In the genomic region with DNA sequence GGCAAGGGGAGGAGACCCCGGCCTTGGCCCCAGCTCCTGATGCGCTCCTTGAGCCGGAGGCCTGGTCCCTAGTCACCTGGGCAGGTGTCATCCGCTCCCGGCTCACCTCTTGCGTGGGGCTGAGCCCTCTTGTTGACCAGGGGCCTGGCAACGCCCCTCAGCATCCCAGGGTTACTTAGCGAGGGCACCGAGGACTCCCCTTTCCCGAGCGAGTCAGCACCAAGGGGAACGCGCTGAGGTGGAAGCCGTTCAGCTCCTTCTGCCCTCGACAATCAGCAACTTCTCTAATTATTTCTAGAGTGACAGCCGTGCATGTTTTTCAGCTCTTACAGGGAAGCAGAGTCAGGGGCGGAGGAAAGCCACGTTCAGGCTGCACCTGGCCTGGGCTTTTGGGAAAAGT, we compare ENCODE assay signal across 9 cellular contexts. TPM values are rescaled to one million over a fixed set of nuclear protein-coding genes. Genes with fewer than 3 reads are reported as not detected.
DNase-seq lines count a peak whose midpoint lies in the region; ATAC-seq, FAIRE-seq and TF ChIP-seq lines count a peak whose summit lies in the region.
"Had no signal": no experiment of that assay in that cellular context is flagged by ENCODE, and none has a peak within 500 bp of the region (broad histone marks: within the 10 kb centered on the region; RNA-seq: fewer than 3 reads in every experiment).

No MANE protein-coding gene starts in this region.

- H3K9me3 Mint-ChIP-seq in glutamatergic neuron (ENCODE audit: unreplicated experiment): peaks cover 2% of the 10 kb centered on the region

- H3K36me3 Mint-ChIP-seq in glutamatergic neuron (ENCODE audit: unreplicated experiment): peaks cover 5% of the 10 kb centered on the region

- H3K9me3 ChIP-seq in SJSA1 (replicated peaks) (no peaks in the 10 kb centered on the region), small intestine (ENCODE audit: control insufficient read depth, low read depth) (no peaks in the 10 kb centered on the region)

- H3K4me3 ChIP-seq in SJSA1 (peak overlapping the region; percentile 45), small intestine (ENCODE audit: low read depth in 1 of 2, low read length in 2 of 2) (peak overlapping the region; percentile 43 to 50)

- H3K4me1 Mint-ChIP-seq in glutamatergic neuron (ENCODE audit: low read depth, unreplicated experiment): peaks cover 6% of the 10 kb centered on the region

- FAIRE-seq in small intestine (lab: Jason Lieb, UNC): no peak

- 8 to 11% (median 9%) methylated on average over 17 to 18 of the region's 18 CpGs for WGBS in small intestine, 3 donors

- H3K27me3 ChIP-seq in SJSA1 (replicated peaks): no peaks in the 10 kb centered on the region
- H3K27me3 ChIP-seq in small intestine (ENCODE audit: control insufficient read depth in 2 of 2, insufficient read depth in 2 of 2, low read length in 2 of 2): peaks cover 2 to 3% of the 10 kb centered on the region in 2 donors

- DNase-seq in DMS 273 (lab: John Stamatoyannopoulos, UW; ENCODE audit: unreplicated experiment): peak; percentile 32
- DNase-seq in DMS 273 treated with DMSO at 0.1 percent for 48 hours (lab: John Stamatoyannopoulos, UW): no peak
- DNase-seq in SJSA1 (ENCODE audit: low read depth in 1 of 2, low spot score in 2 of 2): no peak
- no peak for DNase-seq in glutamatergic neuron
- DNase-seq in small intestine: no peak
- DNase-seq in H4 (ENCODE audit: low spot score): no peak

- H3K27ac ChIP-seq in SJSA1 (no peak overlapping the region), small intestine (ENCODE audit: low read depth in 1 of 2, low read length in 1 of 2) (no peak overlapping the region)
- H3K27ac ChIP-seq: 22Rv1 had no signal

- H3K27me3 Mint-ChIP-seq in glutamatergic neuron (ENCODE audit: unreplicated experiment): peaks cover 10% of the 10 kb centered on the region

- H3K36me3 ChIP-seq in SJSA1 (no peaks in the 10 kb centered on the region), small intestine (ENCODE audit: control insufficient read depth in 2 of 2, insufficient read depth in 2 of 2, low read length in 2 of 2) (no peaks in the 10 kb centered on the region)

- H3K4me1 ChIP-seq in SJSA1 (replicated peaks) (peaks cover 11% of the 10 kb centered on the region), small intestine (ENCODE audit: control insufficient read depth in 2 of 2, insufficient read depth in 1 of 2, low read depth in 1 of 2, low read length in 1 of 2) (peaks cover 0 to 2% of the 10 kb centered on the region in 2 donors)

- peak overlapping the region; percentile 82 for H3K4me3 Mint-ChIP-seq in glutamatergic neuron (ENCODE audit: unreplicated experiment)

- ATAC-seq in HG03095 (IDR thresholded peaks at IDR 0.05; ENCODE audit: unreplicated experiment) (no peak), GM18498 (IDR thresholded peaks at IDR 0.05; ENCODE audit: unreplicated experiment) (no peak)

- no peak overlapping the region for H3K27ac Mint-ChIP-seq in glutamatergic neuron (ENCODE audit: unreplicated experiment)

- TF ChIP-seq CTCF in glutamatergic neuron (IDR thresholded peaks at IDR 0.05; ENCODE audit: partially characterized antibody, unreplicated experiment): no peak

RNA-seq across cellular contexts. Expression of gene SLC45A1, which starts 0.5 kb away (rescaled TPM):
- 0.44 and 2.5 TPM in 2 replicates for total RNA-seq in SJSA1 (2014; rRNA removed; shearing (Covaris generic))
- total RNA-seq in glutamatergic neuron (ENCODE audit: unreplicated experiment): 6.1 TPM
- polyA plus RNA-seq in small intestine: 1 to 10 TPM in 1 of 3 donors, not detected in 2; 2.4 TPM
- total RNA-seq in H4 (2014; rRNA removed; shearing (Covaris generic)): 0.31 TPM in 1 of 2 replicates, not detected in the other
